In genomic region chr7:76165973-76166403, GRCh38 we compare ENCODE assay signal across 8 cellular contexts. TPM values are rescaled to one million over a fixed set of nuclear protein-coding genes. Genes with fewer than 3 reads are reported as not detected.
DNase-seq lines count a peak whose midpoint lies in the region; ATAC-seq and TF ChIP-seq lines count a peak whose summit lies in the region.

No MANE protein-coding gene starts in this region.

- no peaks in the 10 kb centered on the region for H3K27me3 Mint-ChIP-seq in activated CD8-positive, alpha-beta memory T cell treated with anti-CD3 and anti-CD28 coated beads, Interleukin-2, amount 10 ng/mL, durations not matched to agents 7 days and 5 days

- no peaks in the 10 kb centered on the region for H3K36me3 Mint-ChIP-seq in activated CD8-positive, alpha-beta memory T cell treated with anti-CD3 and anti-CD28 coated beads, Interleukin-2, amount 10 ng/mL, durations not matched to agents 7 days and 5 days

- peaks cover 9% of the 10 kb centered on the region for H3K4me1 Mint-ChIP-seq in activated CD8-positive, alpha-beta memory T cell treated with anti-CD3 and anti-CD28 coated beads, Interleukin-2, amount 10 ng/mL, durations not matched to agents 7 days and 5 days

- 77 to 90% (median 80%) methylated on average over 12 to 15 of the region's 15 CpGs for WGBS in adrenal gland, 4 donors
- 78% methylated on average over 14 of the region's 15 CpGs for WGBS in right lobe of liver (ENCODE audit: insufficient coverage, low coverage, low lambda C conversion rate, missing lambda C conversion rate)
- 93% methylated on average over 15 of the region's 15 CpGs for WGBS in thymus

- no peak for ATAC-seq in activated CD8-positive, alpha-beta memory T cell treated with anti-CD3 and anti-CD28 coated beads, Interleukin-2, amount 10 ng/mL, durations not matched to agents 7 days and 5 days
- peak in 1 of 4 donors; percentile 10 for ATAC-seq in right lobe of liver
- ATAC-seq in GM18868 (IDR thresholded peaks at IDR 0.05; ENCODE audit: unreplicated experiment): no peak

- peak overlapping the region; percentile 83 for H3K4me3 Mint-ChIP-seq in activated CD8-positive, alpha-beta memory T cell treated with anti-CD3 and anti-CD28 coated beads, Interleukin-2, amount 10 ng/mL, durations not matched to agents 7 days and 5 days

- TF ChIP-seq CTCF in adrenal gland (IDR thresholded peaks at IDR 0.05) (no peak), right lobe of liver (IDR thresholded peaks at IDR 0.05) (no peak)

- H3K4me1 ChIP-seq in adrenal gland (replicated peaks in 1 of 2) (peaks cover 4% of the 10 kb centered on the region in 2 donors), right lobe of liver (no peaks in the 10 kb centered on the region), thymus (ENCODE audit: control insufficient read depth, insufficient read depth, low read length) (no peaks in the 10 kb centered on the region)

- H3K27me3 ChIP-seq in adrenal gland (no peaks in the 10 kb centered on the region), right lobe of liver (no peaks in the 10 kb centered on the region), thymus (ENCODE audit: control insufficient read depth, insufficient read depth) (no peaks in the 10 kb centered on the region)

- DNase-seq in activated CD8-positive, alpha-beta memory T cell treated with anti-CD3 and anti-CD28 coated beads, Interleukin-2, amount 10 ng/mL, durations not matched to agents 7 days and 5 days: no peak
- DNase-seq in activated CD8-positive, alpha-beta memory T cell treated with anti-CD3 and anti-CD28 coated beads for 24 hours: no peak
- DNase-seq in adrenal gland (peak in 2 of 7 donors; percentile 18 to 61), right lobe of liver (no peak), erythroblast (lab: John Stamatoyannopoulos, UW) (no peak)
- DNase-seq in NK-92 treated with Interleukin-12 subunit alpha and Interleukin-12 subunit beta, amount 100 ng/mL, for 24 hours (lab: John Stamatoyannopoulos, UW): no peak

- H3K4me3 ChIP-seq in adrenal gland (peak overlapping the region in 2 of 4 donors; percentile 42 to 84), right lobe of liver (peak overlapping the region; percentile 49 to 63 (median 59)), thymus (ENCODE audit: low read length) (peak overlapping the region; percentile 78)

- CTCF ChIA-PET in activated CD8-positive, alpha-beta memory T cell treated with anti-CD3 and anti-CD28 coated beads, Interleukin-2, amount 10 ng/mL, durations not matched to agents 7 days and 5 days (lab: Charles Lee): interaction anchor here (2.3 to 5.1 kb wide), 3 partner anchors 11 to 149 kb away, joined by 9 to 31 read pairs (median 28); no protein-coding TSS in a partner anchor

- H3K9me3 ChIP-seq in adrenal gland (replicated peaks in 1 of 3): no peaks in the 10 kb centered on the region
- no peaks in the 10 kb centered on the region for H3K9me3 ChIP-seq in right lobe of liver
- H3K9me3 ChIP-seq in thymus (ENCODE audit: control insufficient read depth): no peaks in the 10 kb centered on the region

- no peaks in the 10 kb centered on the region for H3K9me3 Mint-ChIP-seq in activated CD8-positive, alpha-beta memory T cell treated with anti-CD3 and anti-CD28 coated beads, Interleukin-2, amount 10 ng/mL, durations not matched to agents 7 days and 5 days (ENCODE audit: low read depth)

- intact Hi-C loops in adrenal gland (cut with DNase I) (no loop called here), right lobe of liver (cut with DNase I) (no loop called here)

- no peak for TF ChIP-seq POLR2A in adrenal gland (IDR thresholded peaks at IDR 0.05)
- TF ChIP-seq POLR2A in right lobe of liver (IDR thresholded peaks at IDR 0.05): no peak
- TF ChIP-seq POLR2A in erythroblast (IDR thresholded peaks at IDR 0.05; ENCODE audit: low read length): no peak

- H3K27ac ChIP-seq in adrenal gland (peak overlapping the region; percentile 23 to 86 (median 82)), right lobe of liver (peak overlapping the region; percentile 76 to 97 (median 95)), thymus (ENCODE audit: low read depth) (peak overlapping the region; percentile 74)

- H3K36me3 ChIP-seq in adrenal gland (replicated peaks in 1 of 2) (no peaks in the 10 kb centered on the region), right lobe of liver (no peaks in the 10 kb centered on the region), thymus (ENCODE audit: control insufficient read depth, insufficient read depth) (no peaks in the 10 kb centered on the region)

- H3K27ac Mint-ChIP-seq in activated CD8-positive, alpha-beta memory T cell treated with anti-CD3 and anti-CD28 coated beads, Interleukin-2, amount 10 ng/mL, durations not matched to agents 7 days and 5 days: peak overlapping the region; percentile 89

RNA-seq across cellular contexts. Expression of gene SRRM3, which starts 35.7 kb away (rescaled TPM):
- total RNA-seq in activated CD8-positive, alpha-beta memory T cell treated with anti-CD3 and anti-CD28 coated beads, Interleukin-2, amount 10 ng/mL, durations not matched to agents 7 days and 5 days: under 1 TPM in 1 of 2 experiments, not detected in 1; 0.09 TPM
- total RNA-seq in adrenal gland (10 to 100 TPM; 14.3 to 49.3 (median 33.3) TPM), right lobe of liver (under 1 TPM in 4 of 6 experiments, not detected in 2; 0.14 to 0.37 (median 0.19) TPM)
- polyA plus RNA-seq in adrenal gland (100 to 1,000 TPM in 1 of 3 donors, 10 to 100 TPM in 1, 1 to 10 TPM in 1; 5.6 to 140 (median 43.3) TPM), thymus (1.4 TPM)

Comparison
In these comparisons a context has a peak if more than half of its experiments do, and no peak if none do; other contexts are left out.
1. RNA of gene SRRM3, which starts 35.7 kb away (total RNA-seq): 14.3 to 49.3 TPM in adrenal gland; 0.14 to 0.37 TPM in right lobe of liver and 0.09 TPM in activated CD8-positive, alpha-beta memory T cell treated with anti-CD3 and anti-CD28 coated beads, Interleukin-2, amount 10 ng/mL, durations not matched to agents 7 days and 5 days; every median in the first group is over 10 times any median in the second.
2. Peak in every context shown above with its lines, with median percentiles within 50 percentile points of each other: H3K27ac ChIP-seq.